Comparison of ENCODE assay signal across 14 cellular contexts in the genomic region with DNA sequence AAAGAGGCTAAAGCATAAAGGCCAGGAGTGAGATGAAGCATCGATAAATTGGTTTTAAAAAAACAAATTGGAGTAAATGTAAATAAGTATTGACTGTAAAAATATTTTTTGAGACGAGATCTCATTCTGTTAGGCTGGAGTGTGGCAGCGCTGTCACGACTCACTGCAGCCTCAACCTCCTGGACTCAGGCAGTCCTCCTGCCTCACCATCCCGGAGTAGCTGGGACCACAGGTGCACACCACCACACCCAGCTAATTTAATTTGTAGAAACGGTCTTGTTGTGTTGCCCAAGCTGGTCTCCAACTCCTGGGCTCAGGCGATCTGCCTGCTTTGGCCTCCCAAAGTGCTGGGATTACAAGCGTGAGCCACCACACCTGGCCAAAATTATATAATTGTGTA. TPM values are rescaled to one million over a fixed set of nuclear protein-coding genes. Genes with fewer than 3 reads are reported as not detected.
DNase-seq lines count a peak whose midpoint lies in the region; ATAC-seq, FAIRE-seq and TF ChIP-seq lines count a peak whose summit lies in the region.
"Had no signal": no experiment of that assay in that cellular context is flagged by ENCODE, and none has a peak within 500 bp of the region (broad histone marks: within the 10 kb centered on the region; RNA-seq: fewer than 3 reads in every experiment).

No MANE protein-coding gene starts in this region.

- DNase-seq in activated T-cell treated with anti-CD3 and anti-CD28 coated beads, Interleukin-2, amount 50 U/mL, for 72 hours, result no peak
- DNase-seq in activated T-cell treated with anti-CD3 and anti-CD28 coated beads for 4 hours (no peak), K562 (ENCODE audit: extremely low read depth in 1 of 4, low spot score in 3 of 4) (no peak), HPDE6-E6E7 (ENCODE audit: extremely low spot score) (no peak), testis (no peak)
- DNase-seq: activated CD4-positive, alpha-beta T cell treated with anti-CD3 and anti-CD28 coated beads for 1 hour; effector memory CD4-positive, alpha-beta T cell; foreskin keratinocyte; midbrain; transverse colon had no signal

- H3K27ac Mint-ChIP-seq in activated T-cell treated with anti-CD3 and anti-CD28 coated beads, Interleukin-2, amount 50 U/mL, for 72 hours, result peak overlapping the region; percentile 98

- H3K36me3 Mint-ChIP-seq in activated T-cell treated with anti-CD3 and anti-CD28 coated beads, Interleukin-2, amount 50 U/mL, for 72 hours (ENCODE audit: insufficient read depth in 2 of 2), result peaks cover 5 to 37% of the 10 kb centered on the region in 2 donors

- no peak for TF ChIP-seq EP300 in K562 (IDR thresholded peaks at IDR 0.05; ENCODE audit: low read length)

- CTCF ChIA-PET in K562 (lab: Yijun Ruan, JAX; ENCODE audit: low intra/inter-chr PET ratio), result no interaction called here

- 76% methylated on average over 8 of the region's 8 CpGs for WGBS in K562 (ENCODE audit: insufficient coverage, low coverage, missing lambda C conversion rate)
- WGBS in testis, 2 donors, result 75 to 86% methylated on average over 8 of the region's 8 CpGs

- H3K27ac ChIP-seq in KMS-11 (peak overlapping the region; percentile 15; the same call in 1 of the 2 replicates), K562 (ENCODE audit: extremely low read depth, low read depth, low read length) (no peak overlapping the region), skeletal muscle tissue (ENCODE audit: low read depth, low read length) (peak overlapping the region; percentile 12), testis (no peak overlapping the region)
- H3K27ac ChIP-seq: foreskin keratinocyte, transverse colon had no signal

- peaks cover 39% of the 10 kb centered on the region for H3K4me1 ChIP-seq in KMS-11 (ENCODE audit: low read depth, poor library complexity, severe bottlenecking)
- peaks cover 12 to 44% of the 10 kb centered on the region in 2 experiments for H3K4me1 ChIP-seq in K562 (replicated peaks in 1 of 2; ENCODE audit: control insufficient read depth in 2 of 2, insufficient read depth in 2 of 2, low read length in 2 of 2)
- H3K4me1 ChIP-seq in skeletal muscle tissue (ENCODE audit: control insufficient read depth in 3 of 3, insufficient read depth in 3 of 3, low read length in 3 of 3), result peaks cover 15 to 25% (median 19%) of the 10 kb centered on the region in 3 donors
- H3K4me1 ChIP-seq in testis, result peaks cover 9% of the 10 kb centered on the region
- H3K4me1 ChIP-seq: foreskin keratinocyte, transverse colon had no signal

- POLR2A ChIA-PET in K562 (lab: Yijun Ruan, JAX), result interaction anchor here (0.7 to 5.3 kb wide), 9 partner anchors 9 to 286 kb away, joined by 3 to 23 read pairs (median 3); no protein-coding TSS in a partner anchor

- H3K4me1 Mint-ChIP-seq in activated T-cell treated with anti-CD3 and anti-CD28 coated beads, Interleukin-2, amount 50 U/mL, for 72 hours (ENCODE audit: low read depth), result peaks cover 68% of the 10 kb centered on the region

- ATAC-seq in activated T-cell treated with anti-CD3 and anti-CD28 coated beads, Interleukin-2, amount 50 U/mL, for 72 hours (replicated peaks in 1 of 2), result peak in 1 of 2 donors; percentile 4
- ATAC-seq in K562 (no peak), GM21515 (IDR thresholded peaks at IDR 0.05; ENCODE audit: unreplicated experiment) (no peak)
- ATAC-seq: body of pancreas, foreskin keratinocyte had no signal

- no peaks in the 10 kb centered on the region for H3K9me3 ChIP-seq in K562 (replicated peaks; ENCODE audit: control insufficient read depth, insufficient read depth, low read depth, low read length)
- H3K9me3 ChIP-seq in skeletal muscle tissue (ENCODE audit: control insufficient read depth in 3 of 3, low read length in 3 of 3), result no peaks in the 10 kb centered on the region
- no peaks in the 10 kb centered on the region for H3K9me3 ChIP-seq in testis
- H3K9me3 ChIP-seq: body of pancreas, transverse colon had no signal

- intact Hi-C loops in K562 (cut with micrococcal nuclease) (no loop called here), testis (cut with DNase I; ENCODE audit: low total_unique reads) (no loop called here)

- H3K4me3 ChIP-seq in KMS-11 (IDR thresholded peaks at IDR 0.05; ENCODE audit: insufficient read depth, low read depth, low read length) (no peak overlapping the region), K562 (no peak overlapping the region), skeletal muscle tissue (ENCODE audit: low read length in 3 of 3) (no peak overlapping the region), testis (no peak overlapping the region)
- H3K4me3 ChIP-seq: body of pancreas, transverse colon had no signal

- H3K9ac ChIP-seq in KMS-11 (no peak overlapping the region), K562 (ENCODE audit: insufficient read depth in 1 of 2, low read depth in 2 of 2, low read length in 2 of 2) (peak overlapping the region in 1 of 2 experiments; percentile 61; a peak in 2 of 4 replicates), skeletal muscle tissue (ENCODE audit: low read depth in 1 of 3, low read length in 3 of 3) (no peak overlapping the region)

- H3K36me3 ChIP-seq in KMS-11 (ENCODE audit: insufficient read depth), result no peaks in the 10 kb centered on the region
- H3K36me3 ChIP-seq in K562 (ENCODE audit: control insufficient read depth, insufficient read depth, low read length), result peaks cover 13% of the 10 kb centered on the region; the same call in 1 of the 3 replicates
- H3K36me3 ChIP-seq in skeletal muscle tissue (ENCODE audit: control insufficient read depth in 3 of 3, insufficient read depth in 3 of 3, low read length in 3 of 3), result peaks cover 0 to 17% (median 1%) of the 10 kb centered on the region in 3 donors
- H3K36me3 ChIP-seq in testis (ENCODE audit: low read depth, missing control alignments), result no peaks in the 10 kb centered on the region
- H3K36me3 ChIP-seq: transverse colon had no signal

- H3K4me2 ChIP-seq in KMS-11, result no peak overlapping the region
- no peak overlapping the region for H3K4me2 ChIP-seq in K562 (ENCODE audit: insufficient read depth, low read length)

- no peaks in the 10 kb centered on the region for H3K27me3 Mint-ChIP-seq in activated T-cell treated with anti-CD3 and anti-CD28 coated beads, Interleukin-2, amount 50 U/mL, for 72 hours (ENCODE audit: low read depth)

- H4K20me1 ChIP-seq in KMS-11 (ENCODE audit: insufficient read depth), result peaks cover 16% of the 10 kb centered on the region
- H4K20me1 ChIP-seq in K562 (replicated peaks; ENCODE audit: control insufficient read depth, insufficient read depth, low read length), result peaks cover 3% of the 10 kb centered on the region; the same call in 1 of the 2 replicates

- in situ Hi-C loops in K562 (cut with MboI), result loop anchor here (5.0 kb wide), 1 partner anchor 90 kb away; no protein-coding TSS in a partner anchor

- no TSS peak for BruUV-seq in K562 (replicated peaks; lab: Mats Ljungman, UMichigan)

- peak overlapping the region in 1 of 2 donors; percentile 34 for H3K4me3 Mint-ChIP-seq in activated T-cell treated with anti-CD3 and anti-CD28 coated beads, Interleukin-2, amount 50 U/mL, for 72 hours

- TF ChIP-seq CTCF in KMS-11 (conservative IDR thresholded peaks at IDR 0.05; ENCODE audit: low read depth, low read length) (no peak), K562 (IDR thresholded peaks at IDR 0.05 in 2 of 3, conservative IDR thresholded peaks at IDR 0.05 in 1 of 3; ENCODE audit: insufficient read depth in 2 of 3, low read depth in 1 of 3, low read length in 3 of 3) (no peak), testis (IDR thresholded peaks at IDR 0.05) (no peak)

- H3K9me3 Mint-ChIP-seq in activated T-cell treated with anti-CD3 and anti-CD28 coated beads, Interleukin-2, amount 50 U/mL, for 72 hours, result no peaks in the 10 kb centered on the region

- no peak for TF ChIP-seq POLR2A in K562 (conservative IDR thresholded peaks at IDR 0.05)
- no peak for TF ChIP-seq POLR2A in testis (IDR thresholded peaks at IDR 0.05)

- H3K79me2 ChIP-seq in KMS-11 (ENCODE audit: insufficient read depth, low read depth), result peaks cover 6% of the 10 kb centered on the region; the same call in 1 of the 2 replicates
- H3K79me2 ChIP-seq in K562 (ENCODE audit: control insufficient read depth, insufficient read depth, low read length), result no peaks in the 10 kb centered on the region

- no peak for TF ChIP-seq RAD21 in K562 (CRISPR knock-in tag; conservative IDR thresholded peaks at IDR 0.05 in 1 of 2, IDR thresholded peaks at IDR 0.05 in 1 of 2)

- H2AFZ ChIP-seq in KMS-11 (ENCODE audit: low read depth) (no peak overlapping the region), K562 (ENCODE audit: low read depth, low read length) (no peak overlapping the region)

- H3K27me3 ChIP-seq in KMS-11 (ENCODE audit: insufficient read depth, low read depth) (no peaks in the 10 kb centered on the region), K562 (ENCODE audit: control insufficient read depth in 2 of 2, insufficient read depth in 2 of 2, low read length in 2 of 2) (no peaks in the 10 kb centered on the region), skeletal muscle tissue (ENCODE audit: control insufficient read depth in 3 of 3, insufficient read depth in 3 of 3, low read length in 3 of 3) (no peaks in the 10 kb centered on the region), testis (no peaks in the 10 kb centered on the region)
- H3K27me3 ChIP-seq: body of pancreas, foreskin keratinocyte, transverse colon had no signal

- no peaks in the 10 kb centered on the region for H3K9me1 ChIP-seq in K562 (ENCODE audit: control insufficient read depth, insufficient read depth, low read length)

- no peak for FAIRE-seq in K562 (lab: Jason Lieb, UNC)

RNA-seq across cellular contexts. Expression of a gene that starts 17.8 kb away (rescaled TPM):
- total RNA-seq in activated T-cell treated with anti-CD3 and anti-CD28 coated beads, Interleukin-2, amount 50 U/mL, for 72 hours, result 100 to 1,000 TPM; 439 to 483 TPM
- total RNA-seq in K562 (2011; cell fraction: chromatin; rRNA removed; ENCODE audit: low replicate concordance), result 193 and 905 TPM in 2 replicates
- 107 and 139 TPM in 2 replicates for total RNA-seq in K562 (2011; cell fraction: nucleolus; rRNA removed)
- 296 and 406 TPM in 2 replicates for total RNA-seq in K562 (2011; cell fraction: nucleoplasm; rRNA removed)
- total RNA-seq in K562 (2014; rRNA removed) (604 and 630 TPM in 2 replicates), K562 (2014; rRNA removed; fragmentation: Illumina TruSeq; extraction: Trizol) (728 and 855 TPM in 2 replicates), K562 (2015; rRNA removed; fragmentation: Illumina TruSeq; extraction: Trizol) (730 and 803 TPM in 2 replicates), K562 (2021) (707 and 876 TPM in 2 replicates), skeletal muscle tissue (99.7 TPM), testis (100 to 1,000 TPM; 343 to 372 TPM)
- polyA plus RNA-seq in K562 (2011; rRNA removed) (466 and 782 TPM in 2 replicates), K562 (2014; fragmentation: Illumina TruSeq; extraction: Trizol) (1,478 and 1,489 TPM in 2 replicates), K562 (2014; fragmentation: Nextera tagmentation; extraction: Ambion mirVana) (1,000 to 10,000 TPM in 1 of 2 experiments, 100 to 1,000 TPM in 1; 865 to 1,390 TPM), K562 (2014; rRNA removed) (1,850 and 1,989 TPM in 2 replicates), testis (ENCODE audit: insufficient read depth, low read depth, low replicate concordance) (659 TPM)
- 112 and 259 TPM in 2 replicates for polyA plus RNA-seq in K562 (2011; cell fraction: cytosol; rRNA removed)
- polyA plus RNA-seq in K562 (2011; cell fraction: nucleus; rRNA removed), result 299 and 394 TPM in 2 replicates
- 752 and 1,692 TPM in 2 replicates for polyA plus RNA-seq in K562 (2012)
- 654 and 757 TPM in 2 replicates for polyA minus RNA-seq in K562 (2011; rRNA and poly(A)+ RNA removed)
- 230 and 283 TPM in 2 replicates for polyA minus RNA-seq in K562 (2011; cell fraction: cytosol; rRNA and poly(A)+ RNA removed)
- 153 and 242 TPM in 2 replicates for polyA minus RNA-seq in K562 (2011; cell fraction: nucleus; rRNA and poly(A)+ RNA removed)

RNA-seq across cellular contexts. Expression of a gene that starts 18.8 kb away (rescaled TPM):
- 100 to 1,000 TPM; 201 to 221 TPM for total RNA-seq in activated T-cell treated with anti-CD3 and anti-CD28 coated beads, Interleukin-2, amount 50 U/mL, for 72 hours
- 99.0 and 229 TPM in 2 replicates for total RNA-seq in K562 (2011; cell fraction: chromatin; rRNA removed; ENCODE audit: low replicate concordance)
- 91.9 and 108 TPM in 2 replicates for total RNA-seq in K562 (2011; cell fraction: nucleolus; rRNA removed)
- 152 and 198 TPM in 2 replicates for total RNA-seq in K562 (2011; cell fraction: nucleoplasm; rRNA removed)
- 210 and 244 TPM in 2 replicates for total RNA-seq in K562 (2014; rRNA removed)
- total RNA-seq in K562 (2014; rRNA removed; fragmentation: Illumina TruSeq; extraction: Trizol), result 413 and 480 TPM in 2 replicates
- 337 and 363 TPM in 2 replicates for total RNA-seq in K562 (2015; rRNA removed; fragmentation: Illumina TruSeq; extraction: Trizol)
- total RNA-seq in K562 (2021), result 253 and 256 TPM in 2 replicates
- 293 and 364 TPM in 2 replicates for polyA plus RNA-seq in K562 (2011; rRNA removed)
- polyA plus RNA-seq in K562 (2011; cell fraction: cytosol; rRNA removed), result 75.2 and 113 TPM in 2 replicates
- polyA plus RNA-seq in K562 (2011; cell fraction: nucleus; rRNA removed), result 155 and 212 TPM in 2 replicates
- 208 and 278 TPM in 2 replicates for polyA plus RNA-seq in K562 (2012)
- polyA plus RNA-seq in K562 (2014; fragmentation: Illumina TruSeq; extraction: Trizol), result 310 and 328 TPM in 2 replicates
- polyA plus RNA-seq in K562 (2014; fragmentation: Nextera tagmentation; extraction: Ambion mirVana), result 100 to 1,000 TPM; 198 to 245 TPM
- 389 and 408 TPM in 2 replicates for polyA plus RNA-seq in K562 (2014; rRNA removed)
- 124 and 155 TPM in 2 replicates for polyA minus RNA-seq in K562 (2011; rRNA and poly(A)+ RNA removed)
- 51.7 and 53.1 TPM in 2 replicates for polyA minus RNA-seq in K562 (2011; cell fraction: cytosol; rRNA and poly(A)+ RNA removed)
- 135 and 212 TPM in 2 replicates for polyA minus RNA-seq in K562 (2011; cell fraction: nucleus; rRNA and poly(A)+ RNA removed)
- total RNA-seq in skeletal muscle tissue, result 48.0 TPM
- total RNA-seq in testis, result 100 to 1,000 TPM in 1 of 2 donors, 10 to 100 TPM in 1; 95.7 to 116 TPM
- 137 TPM for polyA plus RNA-seq in testis (ENCODE audit: insufficient read depth, low read depth, low replicate concordance)

RNA-seq across cellular contexts. Expression of a gene that starts 30.7 kb away (rescaled TPM):
- 10 to 100 TPM; 18.5 to 22.2 TPM for total RNA-seq in activated T-cell treated with anti-CD3 and anti-CD28 coated beads, Interleukin-2, amount 50 U/mL, for 72 hours
- 6.9 and 15.2 TPM in 2 replicates for total RNA-seq in K562 (2011; cell fraction: chromatin; rRNA removed; ENCODE audit: low replicate concordance)
- total RNA-seq in K562 (2011; cell fraction: nucleolus; rRNA removed), result 7.7 and 8.9 TPM in 2 replicates
- total RNA-seq in K562 (2011; cell fraction: nucleoplasm; rRNA removed), result 12.5 and 15.0 TPM in 2 replicates
- total RNA-seq in K562 (2014; rRNA removed) (9.1 and 14.1 TPM in 2 replicates), K562 (2014; rRNA removed; fragmentation: Illumina TruSeq; extraction: Trizol) (16.2 and 17.0 TPM in 2 replicates), K562 (2015; rRNA removed; fragmentation: Illumina TruSeq; extraction: Trizol) (14.3 and 15.2 TPM in 2 replicates), K562 (2021) (11.8 and 12.2 TPM in 2 replicates), skeletal muscle tissue (under 0.01 TPM), testis (1 to 10 TPM; 3.3 to 4.2 TPM)
- polyA plus RNA-seq in K562 (2011; rRNA removed) (12.4 and 13.7 TPM in 2 replicates), K562 (2014; fragmentation: Illumina TruSeq; extraction: Trizol) (14.4 and 16.9 TPM in 2 replicates), K562 (2014; fragmentation: Nextera tagmentation; extraction: Ambion mirVana) (1 to 10 TPM; 2.9 to 4.8 TPM), K562 (2014; rRNA removed) (9.5 and 10.7 TPM in 2 replicates), testis (ENCODE audit: insufficient read depth, low read depth, low replicate concordance) (4.2 TPM)
- polyA plus RNA-seq in K562 (2011; cell fraction: cytosol; rRNA removed), result 4.6 and 7.2 TPM in 2 replicates
- polyA plus RNA-seq in K562 (2011; cell fraction: nucleus; rRNA removed), result 3.7 and 7.1 TPM in 2 replicates
- polyA plus RNA-seq in K562 (2012), result 7.3 and 11.7 TPM in 2 replicates
- 14.4 and 20.7 TPM in 2 replicates for polyA minus RNA-seq in K562 (2011; rRNA and poly(A)+ RNA removed)
- polyA minus RNA-seq in K562 (2011; cell fraction: cytosol; rRNA and poly(A)+ RNA removed), result 3.3 and 5.5 TPM in 2 replicates
- 4.0 and 13.1 TPM in 2 replicates for polyA minus RNA-seq in K562 (2011; cell fraction: nucleus; rRNA and poly(A)+ RNA removed)

Comparison
In these comparisons a context has a peak if more than half of its experiments do, and no peak if none do; other contexts are left out.
1. H3K27ac ChIP-seq: peak in KMS-11 (single experiment) and skeletal muscle tissue (single experiment); none in K562 (single experiment) and testis (0 of 2).